ENCODE assay signal across 1 cellular context in genomic region chr11:28702450-28702790, GRCh38.
TF ChIP-seq lines count a peak whose summit lies in the region.

No MANE protein-coding gene starts in this region.

TF ChIP-seq in HCT116, 20 proteins besides CTCF, POLR2A, EP300 and RAD21 (continued from another document):
- TF ChIP-seq ZBTB33 (IDR thresholded peaks at IDR 0.05; ENCODE audit: extremely low read depth, insufficient replicate concordance, low read length) (no peak), SP1 (IDR thresholded peaks at IDR 0.05; ENCODE audit: low read depth) (no peak), JUND (IDR thresholded peaks at IDR 0.05) (peak; percentile 41), CEBPB (IDR thresholded peaks at IDR 0.05; ENCODE audit: low read depth) (peak; percentile 14; the same call in 1 of the 2 replicates), ELF1 (IDR thresholded peaks at IDR 0.05; ENCODE audit: borderline replicate concordance, low read depth) (no peak), FOSL1 (IDR thresholded peaks at IDR 0.05; ENCODE audit: low read depth) (peak; percentile 51), MAX (IDR thresholded peaks at IDR 0.05) (no peak), CBX3 (IDR thresholded peaks at IDR 0.05; ENCODE audit: low read depth) (no peak)
